In genomic region chr1:41917051-41917530, GRCh38 we compare ENCODE assay signal across 1 cellular context.
TF ChIP-seq lines count a peak whose summit lies in the region.

No MANE protein-coding gene starts in this region.

TF ChIP-seq in GM12878, 131 proteins besides CTCF, POLR2A, EP300 and RAD21 (continued from another document):
- TF ChIP-seq EGR1 (IDR thresholded peaks at IDR 0.05; ENCODE audit: borderline replicate concordance in 1 of 2, low read depth in 2 of 2, low read length in 2 of 2) (no peak), BCL3 (IDR thresholded peaks at IDR 0.05; ENCODE audit: borderline replicate concordance, insufficient read depth, low read depth, low read length, poor library complexity, severe bottlenecking) (no peak), RUNX3 (IDR thresholded peaks at IDR 0.05; ENCODE audit: low read length) (no peak)
